1 cellular context compared by ENCODE assay signal in genomic region chr20:57005146-57005933, GRCh38.
TF ChIP-seq lines count a peak whose summit lies in the region.

No MANE protein-coding gene starts in this region.

TF ChIP-seq in H1, 55 proteins besides CTCF, POLR2A, EP300 and RAD21 (continued from another document):
- TF ChIP-seq SP1 (IDR thresholded peaks at IDR 0.05; ENCODE audit: low read depth, low read length): no peak
- TF ChIP-seq CHD2 (IDR thresholded peaks at IDR 0.05; ENCODE audit: low read length): no peak
- TF ChIP-seq SP4 (IDR thresholded peaks at IDR 0.05; ENCODE audit: low read length): no peak
- no peak for TF ChIP-seq ASH2L (IDR thresholded peaks at IDR 0.05; ENCODE audit: low read length)
- TF ChIP-seq CHD1 (IDR thresholded peaks at IDR 0.05; ENCODE audit: low read depth, low read length): no peak
- TF ChIP-seq TAF7 (optimal IDR thresholded peaks at IDR 0.05; ENCODE audit: borderline replicate concordance, low read depth, low read length): no peak
